ENCODE assay signal across 18 cellular contexts in genomic region chr19:347946-348861, GRCh38. TPM values are rescaled to one million over a fixed set of nuclear protein-coding genes. Genes with fewer than 3 reads are reported as not detected.
DNase-seq lines count a peak whose midpoint lies in the region; ATAC-seq and TF ChIP-seq lines count a peak whose summit lies in the region.
"Had no signal": no experiment of that assay in that cellular context is flagged by ENCODE, and none has a peak within 500 bp of the region (broad histone marks: within the 10 kb centered on the region; RNA-seq: fewer than 3 reads in every experiment).

No MANE protein-coding gene starts in this region.

- H3K27me3 Mint-ChIP-seq in HFFc6 (ENCODE audit: insufficient read depth) = no peaks in the 10 kb centered on the region; the same call in none of the 2 replicates
- H3K27me3 Mint-ChIP-seq: IgD-negative memory B cell had no signal

- peaks cover 4% of the 10 kb centered on the region; the same call in 1 of the 2 replicates for H3K9me3 Mint-ChIP-seq in HFFc6

- H3K9me3 ChIP-seq in MG63 = no peaks in the 10 kb centered on the region
- peaks cover 6% of the 10 kb centered on the region for H3K9me3 ChIP-seq in trophoblast cell (ENCODE audit: insufficient read depth, low read depth, low read length)
- H3K9me3 ChIP-seq in Peyer's patch = no peaks in the 10 kb centered on the region
- H3K9me3 ChIP-seq: prostate gland had no signal

- DNase-seq in ELR (ENCODE audit: low read depth) (peak; percentile 31), MG63 (peak; percentile 30), trophoblast cell (peak; percentile 31 to 56), Peyer's patch (no peak), NCI-H1105 treated with DMSO at 0.1 percent for 48 hours (lab: John Stamatoyannopoulos, UW) (no peak), HFFc6 (no peak), cerebellum (ENCODE audit: low spot score) (no peak)
- DNase-seq: activated CD4-positive, alpha-beta T cell treated with anti-CD3 and anti-CD28 coated beads for 48 hours; activated naive CD8-positive, alpha-beta T cell treated with anti-CD3 and anti-CD28 coated beads, Interleukin-2, amount 10 ng/mL, durations not matched to agents 7 days and 5 days; central memory CD4-positive, alpha-beta T cell; left lung; NCI-H524 treated with DMSO at 0.1 percent for 48 hours; T-helper 17 cell had no signal

- no peak overlapping the region for H3K4me2 ChIP-seq in trophoblast cell (ENCODE audit: low read length)
- H3K4me2 ChIP-seq: hepatocyte had no signal

- H2BK12ac ChIP-seq in trophoblast cell (ENCODE audit: low read length) = no peak overlapping the region

- H3K79me2 ChIP-seq in trophoblast cell (ENCODE audit: control insufficient read depth, insufficient read depth, low read length, poor library complexity) = peaks cover 10% of the 10 kb centered on the region

- no peak for TF ChIP-seq CTCF in Peyer's patch (IDR thresholded peaks at IDR 0.05)
- no peak for TF ChIP-seq CTCF in HFFc6 (IDR thresholded peaks at IDR 0.05)

- H3K27me3 ChIP-seq in MG63 = no peaks in the 10 kb centered on the region
- H3K27me3 ChIP-seq in trophoblast cell (ENCODE audit: insufficient read depth, low read length) = no peaks in the 10 kb centered on the region
- H3K27me3 ChIP-seq in Peyer's patch = no peaks in the 10 kb centered on the region
- H3K27me3 ChIP-seq: hepatocyte had no signal

- no peak overlapping the region for H4K8ac ChIP-seq in trophoblast cell (ENCODE audit: low read depth, low read length)

- peak; percentile 36 for ATAC-seq in esophagus mucosa
- ATAC-seq: left lung, T-helper 17 cell had no signal

- no peaks in the 10 kb centered on the region; the same call in 1 of the 2 replicates for H3K36me3 ChIP-seq in MG63
- no peaks in the 10 kb centered on the region for H3K36me3 ChIP-seq in trophoblast cell (ENCODE audit: control insufficient read depth in 1 of 2, insufficient read depth in 2 of 2, low read length in 2 of 2)
- no peaks in the 10 kb centered on the region for H3K36me3 ChIP-seq in Peyer's patch
- H3K36me3 ChIP-seq: left lung, prostate gland had no signal

- no peak overlapping the region for H4K12ac ChIP-seq in trophoblast cell (ENCODE audit: low read depth, low read length)

- H3K4me1 ChIP-seq in trophoblast cell (ENCODE audit: control insufficient read depth in 1 of 2, insufficient read depth in 2 of 2, low read length in 2 of 2) (peaks cover 7 to 8% of the 10 kb centered on the region in 2 experiments), Peyer's patch (peaks cover 0 to 15% (median 5%) of the 10 kb centered on the region in 4 donors)

- H3K27ac ChIP-seq in trophoblast cell (ENCODE audit: low read depth, low read length) (no peak overlapping the region), Peyer's patch (no peak overlapping the region)
- H3K27ac ChIP-seq: hepatocyte, left lung, prostate gland had no signal

- TF ChIP-seq POLR2A in Peyer's patch (IDR thresholded peaks at IDR 0.05) = no peak

- H2BK120ac ChIP-seq in trophoblast cell (ENCODE audit: insufficient read depth, low read length, poor library complexity) = no peak overlapping the region

- H3K27ac Mint-ChIP-seq in HFFc6 = no peak overlapping the region
- H3K27ac Mint-ChIP-seq: activated naive CD8-positive, alpha-beta T cell treated with anti-CD3 and anti-CD28 coated beads, Interleukin-2, amount 10 ng/mL, durations not matched to agents 7 days and 5 days; IgD-negative memory B cell; T-helper 17 cell had no signal

- peaks cover 3% of the 10 kb centered on the region for H3K79me1 ChIP-seq in trophoblast cell (ENCODE audit: low read length)

- H4K91ac ChIP-seq in trophoblast cell (ENCODE audit: low read depth, low read length) = no peak overlapping the region

- no peak overlapping the region for H2AK5ac ChIP-seq in trophoblast cell (ENCODE audit: low read length)

- H2BK5ac ChIP-seq in trophoblast cell (ENCODE audit: low read depth, low read length, poor library complexity) = no peak overlapping the region

- H3K4me3 ChIP-seq in MG63 (no peak overlapping the region), trophoblast cell (ENCODE audit: low read depth, low read length) (no peak overlapping the region), Peyer's patch (no peak overlapping the region)
- H3K4me3 ChIP-seq: hepatocyte, left lung, prostate gland had no signal

- no peak overlapping the region for H3K4ac ChIP-seq in trophoblast cell (ENCODE audit: low read depth, low read length)

- H3K14ac ChIP-seq in trophoblast cell (ENCODE audit: low read length) = no peak overlapping the region

- WGBS in trophoblast cell (ENCODE audit: extremely low coverage, insufficient coverage, insufficient read length) = no CpG with 5 or more reads among the region's 26 CpGs

- no peak overlapping the region for H3K4me3 Mint-ChIP-seq in HFFc6
- H3K4me3 Mint-ChIP-seq: activated naive CD8-positive, alpha-beta T cell treated with anti-CD3 and anti-CD28 coated beads, Interleukin-2, amount 10 ng/mL, durations not matched to agents 7 days and 5 days; CD14-positive monocyte; IgD-negative memory B cell; T-helper 17 cell had no signal

- no peak overlapping the region for H3K9ac ChIP-seq in trophoblast cell (ENCODE audit: low read length)

- H3K36me3 Mint-ChIP-seq in HFFc6 (ENCODE audit: low read depth) = no peaks in the 10 kb centered on the region; the same call in 1 of the 2 replicates

- H3K4me1 Mint-ChIP-seq in HFFc6 (ENCODE audit: low read depth) = peaks cover 13% of the 10 kb centered on the region

- no peak overlapping the region for H3K23ac ChIP-seq in trophoblast cell (ENCODE audit: low read length)

- H2AFZ ChIP-seq in trophoblast cell (ENCODE audit: insufficient read depth, low read length, poor library complexity) = no peak overlapping the region
- H2AFZ ChIP-seq: hepatocyte had no signal

- no peak overlapping the region for H3K18ac ChIP-seq in trophoblast cell (ENCODE audit: low read length)

RNA-seq across cellular contexts. Expression of gene MIER2, which starts 3.6 kb away (rescaled TPM):
- total RNA-seq in MG63 (2014; rRNA removed; shearing (Covaris generic); ENCODE audit: low replicate concordance) = 3.5 and 3.6 TPM in 2 replicates
- total RNA-seq in esophagus mucosa (14.8 TPM), Peyer's patch (10 to 100 TPM in 3 of 4 donors, 1 to 10 TPM in 1; 6.0 to 27.3 (median 20.9) TPM), cerebellum (9.9 TPM)
- 38.2 and 39.1 TPM in 2 replicates for polyA plus RNA-seq in trophoblast cell (2013)
- 10 to 100 TPM; 31.7 to 42.2 (median 33.4) TPM for total RNA-seq in HFFc6 (2021; fragmentation: NEBNext Ultra II Directional; extraction: Animal tissue kit (Norgen Biotek cat#: 25700))

RNA-seq across cellular contexts. Expression of gene PLPP2, which starts 57.0 kb away (rescaled TPM):
- total RNA-seq in MG63 (2014; rRNA removed; shearing (Covaris generic); ENCODE audit: low replicate concordance) = 8.3 and 22.0 TPM in 2 replicates
- 12.3 TPM for total RNA-seq in esophagus mucosa
- polyA plus RNA-seq in trophoblast cell (2013) = 6.2 and 6.9 TPM in 2 replicates
- total RNA-seq in Peyer's patch = 100 to 1,000 TPM in 3 of 4 donors, 10 to 100 TPM in 1; 42.1 to 260 (median 188) TPM
- 10 to 100 TPM in 2 of 6 experiments, 1 to 10 TPM in 4; 3.5 to 15.0 (median 4.2) TPM for total RNA-seq in HFFc6 (2021; fragmentation: NEBNext Ultra II Directional; extraction: Animal tissue kit (Norgen Biotek cat#: 25700))
- total RNA-seq in cerebellum = 10.1 TPM
- total RNA-seq: activated naive CD8-positive, alpha-beta T cell treated with anti-CD3 and anti-CD28 coated beads, Interleukin-2, amount 10 ng/mL, durations not matched to agents 7 days and 5 days had no signal
- polyA plus RNA-seq: CD14-positive monocyte had no signal

Comparison
In these comparisons a context has a peak if more than half of its experiments do, and no peak if none do; other contexts are left out.
1. DNase-seq: peak in ELR (single experiment), MG63 (single experiment) and trophoblast cell (2 of 2); none in Peyer's patch (0 of 3), NCI-H1105 treated with DMSO at 0.1 percent for 48 hours (single experiment), HFFc6 (single experiment) and cerebellum (single experiment).